In genomic region chr17:47274319-47275069, GRCh38 we compare ENCODE assay signal across 1 cellular context.
TF ChIP-seq lines count a peak whose summit lies in the region.

No MANE protein-coding gene starts in this region.

TF ChIP-seq in K562, 482 proteins besides CTCF, POLR2A, EP300 and RAD21:
- TF ChIP-seq ZNF121 (CRISPR knock-in tag; conservative IDR thresholded peaks at IDR 0.05) (peak; percentile 76), PHF8 (IDR thresholded peaks at IDR 0.05; ENCODE audit: borderline replicate concordance, low read length) (no peak)
